ENCODE assay signal across 9 cellular contexts in the genomic region with DNA sequence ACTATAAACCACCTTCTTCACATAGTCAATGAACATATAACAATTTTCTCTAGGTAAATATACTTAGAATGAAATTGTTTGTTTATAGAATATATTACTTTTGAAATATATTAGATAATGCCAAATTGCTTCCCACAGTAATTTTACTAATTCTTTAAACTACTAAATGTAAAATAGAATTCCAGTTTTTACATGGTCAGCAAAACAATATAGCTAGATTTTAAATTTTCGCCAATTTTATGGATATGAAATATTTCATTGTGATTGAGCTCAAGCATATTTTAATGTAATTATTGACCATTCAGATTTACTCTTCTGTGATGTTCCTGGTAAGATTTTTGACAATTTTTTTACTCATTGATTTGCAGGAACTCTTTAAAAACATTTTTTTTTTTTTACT.
"Had no signal": no experiment of that assay in that cellular context is flagged by ENCODE, and none has a peak within 500 bp of the region (broad histone marks: within the 10 kb centered on the region; RNA-seq: fewer than 3 reads in every experiment).

No MANE protein-coding gene starts in this region.

- H3K27me3 Mint-ChIP-seq: IgD-negative memory B cell had no signal

- ATAC-seq: HCT116 had no signal

- H3K9ac ChIP-seq: GM23248 had no signal

- H3K4me3 ChIP-seq: GM23248, HAP-1 had no signal

- H3K4me1 ChIP-seq: HAP-1 had no signal

- H3K36me3 ChIP-seq: HAP-1 had no signal

- H3K36me3 Mint-ChIP-seq: IgD-negative memory B cell had no signal

- H3K9me3 ChIP-seq: HAP-1 had no signal

- H3K27ac Mint-ChIP-seq: HFFc6, IgD-negative memory B cell had no signal

- H3K4me3 Mint-ChIP-seq: HFFc6, IgD-negative memory B cell had no signal

- DNase-seq: GM23248, GOT3, H7, KG1 had no signal

- H3K27ac ChIP-seq: GM23248, HL-60 had no signal

- H3K4me1 Mint-ChIP-seq: IgD-negative memory B cell had no signal

- H2AFZ ChIP-seq: GM23248 had no signal

- H3K9me3 Mint-ChIP-seq: HFFc6 had no signal
